Comparison of ENCODE assay signal across 28 cellular contexts in the genomic region with DNA sequence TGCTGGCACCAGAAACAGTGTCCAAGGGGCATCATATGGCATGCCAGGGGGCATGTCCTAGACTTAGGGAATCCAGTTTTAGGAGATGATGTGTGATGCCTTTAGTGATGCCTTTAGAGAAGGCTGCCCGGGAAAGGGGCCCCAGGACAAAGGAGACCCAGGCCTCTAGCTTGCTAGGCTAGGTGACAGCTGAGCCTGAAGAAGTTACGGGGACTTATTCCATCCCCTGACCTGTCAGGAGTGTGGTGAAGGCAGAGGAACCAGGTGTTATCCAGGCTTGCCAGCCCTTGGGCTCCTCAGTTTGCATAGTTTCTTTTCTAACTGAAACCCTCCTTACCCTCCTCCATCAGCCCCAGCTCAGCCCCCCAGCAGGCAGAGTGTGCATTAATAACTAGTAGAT.
"Had no signal": no experiment of that assay in that cellular context is flagged by ENCODE, and none has a peak within 500 bp of the region (broad histone marks: within the 10 kb centered on the region; RNA-seq: fewer than 3 reads in every experiment).

No MANE protein-coding gene starts in this region.

- H3K9me3 ChIP-seq: esophagus muscularis mucosa, gastrocnemius medialis, heart right ventricle, left ventricle myocardium inferior, lower lobe of right lung, psoas muscle, right lobe of liver, tibial artery, upper lobe of left lung, vagina had no signal

- FAIRE-seq: endometrium, keratinocyte had no signal

- H3K36me3 ChIP-seq: esophagus muscularis mucosa, gastrocnemius medialis, heart right ventricle, left ventricle myocardium inferior, lower lobe of right lung, neural progenitor cell, right lobe of liver, tibial artery, upper lobe of left lung, vagina had no signal

- H3K36me3 Mint-ChIP-seq: memory B cell; natural killer cell treated with Interleukin-12 subunit alpha and Interleukin-12 subunit beta and Interleukin-15 and Interleukin-18, amount 100 ng/mL, for 72 hours; neural progenitor cell; stimulated activated memory B cell treated with anti-CD40 and anti-IgM and Interleukin-4, amounts not matched to agents 10 μg/mL and 1 μg/mL and 100 μg/mL, for 72 hours had no signal

- H3K27me3 ChIP-seq: neural progenitor cell, right lobe of liver, upper lobe of left lung, vagina had no signal

- H3K4me3 ChIP-seq: dorsolateral prefrontal cortex, esophagus muscularis mucosa, gastrocnemius medialis, heart right ventricle, left ventricle myocardium inferior, lower lobe of right lung, neural progenitor cell, psoas muscle, right lobe of liver, tibial artery, upper lobe of left lung, vagina had no signal

- H2AFZ ChIP-seq: neural progenitor cell, parathyroid adenoma had no signal

- DNase-seq: cortex of kidney; effector CD8-positive, alpha-beta T cell; gastrocnemius medialis; heart right ventricle; left ventricle myocardium inferior; lower lobe of right lung; midbrain; occipital lobe; psoas muscle; retina; stimulated activated CD4-positive, alpha-beta T cell treated with anti-CD3 and anti-CD28 coated beads, Interleukin-15, amount 100 ng/mL, for 24 hours; stimulated activated CD4-positive, alpha-beta T cell treated with anti-CD3 and anti-CD28 coated beads, Interleukin-1b, Interleukin-23, amount 100 ng/mL, for 48 hours; stimulated activated CD4-positive, alpha-beta T cell treated with anti-CD3 and anti-CD28 coated beads, Interleukin-4, amount 100 ng/mL, for 24 hours had no signal

- H3K27ac Mint-ChIP-seq: memory B cell; natural killer cell treated with Interleukin-12 subunit alpha and Interleukin-12 subunit beta and Interleukin-15 and Interleukin-18, amount 100 ng/mL, for 72 hours; stimulated activated memory B cell treated with anti-CD40 and anti-IgM and Interleukin-4, amounts not matched to agents 10 μg/mL and 1 μg/mL and 100 μg/mL, for 72 hours; stimulated activated naive CD8-positive, alpha-beta T cell treated with anti-CD3 and anti-CD28 coated beads, Interleukin-15, Interleukin-2, amounts not matched to agents 100 ng/mL and 50 ng/mL, for 24 hours had no signal

- H3K4me3 Mint-ChIP-seq: memory B cell; natural killer cell treated with Interleukin-12 subunit alpha and Interleukin-12 subunit beta and Interleukin-15 and Interleukin-18, amount 100 ng/mL, for 72 hours; neural progenitor cell; stimulated activated memory B cell treated with anti-CD40 and anti-IgM and Interleukin-4, amounts not matched to agents 10 μg/mL and 1 μg/mL and 100 μg/mL, for 72 hours; stimulated activated naive CD8-positive, alpha-beta T cell treated with anti-CD3 and anti-CD28 coated beads, Interleukin-15, Interleukin-2, amounts not matched to agents 100 ng/mL and 50 ng/mL, for 24 hours had no signal

- H3K27ac ChIP-seq: dorsolateral prefrontal cortex, epithelial cell of prostate, esophagus muscularis mucosa, gastrocnemius medialis, heart right ventricle, left ventricle myocardium inferior, lower lobe of right lung, neural progenitor cell, parathyroid adenoma, psoas muscle, right lobe of liver, tibial artery, upper lobe of left lung, vagina had no signal

- H3K4me1 Mint-ChIP-seq: memory B cell; stimulated activated memory B cell treated with anti-CD40 and anti-IgM and Interleukin-4, amounts not matched to agents 10 μg/mL and 1 μg/mL and 100 μg/mL, for 72 hours had no signal

- H3K4me1 ChIP-seq: esophagus muscularis mucosa, gastrocnemius medialis, heart right ventricle, left ventricle myocardium inferior, lower lobe of right lung, parathyroid adenoma, psoas muscle, right lobe of liver, tibial artery, upper lobe of left lung, vagina had no signal

- H3K4me2 ChIP-seq: neural progenitor cell had no signal

- ATAC-seq: gastrocnemius medialis, heart right ventricle, lower lobe of right lung, psoas muscle, right lobe of liver had no signal

- H3K79me2 ChIP-seq: parathyroid adenoma had no signal

- H3K9ac ChIP-seq: neural progenitor cell, parathyroid adenoma had no signal
